In the genomic region with DNA sequence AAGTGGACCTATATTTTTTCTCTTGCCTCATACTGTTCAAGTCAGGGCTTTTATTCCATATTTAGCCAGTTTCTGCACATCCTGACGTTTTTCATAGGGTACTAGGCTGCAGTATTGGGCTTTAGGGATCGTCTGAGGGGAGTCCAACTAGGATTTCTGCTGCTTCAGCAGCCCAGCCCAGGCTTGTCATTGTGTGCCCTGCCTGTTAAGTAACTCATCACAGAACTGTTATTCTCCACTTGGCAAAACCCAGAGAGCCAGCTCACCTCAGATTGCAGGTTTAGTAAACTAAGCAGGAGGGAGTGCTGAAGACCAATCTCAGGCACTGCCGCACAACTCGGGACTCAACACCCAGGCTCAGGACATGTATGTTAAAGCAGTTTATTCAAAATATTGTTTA, we compare ENCODE assay signal across 12 cellular contexts. TPM values are rescaled to one million over a fixed set of nuclear protein-coding genes. Genes with fewer than 3 reads are reported as not detected.
DNase-seq lines count a peak whose midpoint lies in the region; FAIRE-seq and TF ChIP-seq lines count a peak whose summit lies in the region.
"Had no signal": no experiment of that assay in that cellular context is flagged by ENCODE, and none has a peak within 500 bp of the region (broad histone marks: within the 10 kb centered on the region; RNA-seq: fewer than 3 reads in every experiment).

No MANE protein-coding gene starts in this region.

- H3K79me2 ChIP-seq in neural progenitor cell (ENCODE audit: low read depth) = peaks cover 70% of the 10 kb centered on the region

- H3K4me3 Mint-ChIP-seq in HFFc6 (peak overlapping the region; percentile 92), brain (peak overlapping the region; percentile 80 to 95 (median 91)), neural progenitor cell (peak overlapping the region; percentile 10)

- H3K4me1 Mint-ChIP-seq in HFFc6 (ENCODE audit: low read depth) = peaks cover 74% of the 10 kb centered on the region
- peaks cover 69% of the 10 kb centered on the region for H3K4me1 Mint-ChIP-seq in brain
- H3K4me1 Mint-ChIP-seq in neural progenitor cell = peaks cover 43% of the 10 kb centered on the region

- H3K4me1 ChIP-seq in neural progenitor cell = peaks cover 22% of the 10 kb centered on the region

- H3K36me3 Mint-ChIP-seq in HFFc6 (ENCODE audit: low read depth) (no peaks in the 10 kb centered on the region), brain (no peaks in the 10 kb centered on the region), neural progenitor cell (no peaks in the 10 kb centered on the region)

- peaks cover 17% of the 10 kb centered on the region for H3K27me3 ChIP-seq in neural progenitor cell
- H3K27me3 ChIP-seq: cardiac muscle cell, uterus had no signal

- no peak overlapping the region for H3K4me3 ChIP-seq in neural progenitor cell
- H3K4me3 ChIP-seq: cardiac muscle cell, uterus had no signal

- H3K9me3 ChIP-seq in neural progenitor cell (ENCODE audit: low read depth) = no peaks in the 10 kb centered on the region
- H3K9me3 ChIP-seq: uterus had no signal

- H3K4me2 ChIP-seq in neural progenitor cell = peak overlapping the region; percentile 91

- H3K27me3 Mint-ChIP-seq in HFFc6 (ENCODE audit: insufficient read depth) = no peaks in the 10 kb centered on the region; the same call in 1 of the 2 replicates
- H3K27me3 Mint-ChIP-seq in brain = peaks cover 6% of the 10 kb centered on the region
- H3K27me3 Mint-ChIP-seq in neural progenitor cell (ENCODE audit: insufficient read depth, low read depth) = peaks cover 2% of the 10 kb centered on the region

- peak in 2 of 3 experiments; percentile 23 to 36 for DNase-seq in NCI-H1417 (lab: John Stamatoyannopoulos, UW)
- no peak for DNase-seq in NCI-H1417 treated with DMSO at 0.1 percent for 48 hours (lab: John Stamatoyannopoulos, UW)
- DNase-seq in HFFc6 = no peak
- DNase-seq in neural progenitor cell (ENCODE audit: low spot score) = peak; percentile 35
- no peak for DNase-seq in frontal cortex (ENCODE audit: low spot score in 2 of 2)
- no peak for DNase-seq in DMS 273 treated with DMSO at 0.1 percent for 48 hours (lab: John Stamatoyannopoulos, UW)
- no peak for DNase-seq in retina
- DNase-seq: KG1, uterus had no signal

- no peaks in the 10 kb centered on the region for H3K36me3 ChIP-seq in neural progenitor cell
- H3K36me3 ChIP-seq: cardiac muscle cell, uterus had no signal

- no peak overlapping the region for H2AFZ ChIP-seq in neural progenitor cell (replicated peaks)

- H3K27ac Mint-ChIP-seq in HFFc6 (no peak overlapping the region), brain (peak overlapping the region in 4 of 5 experiments; percentile 31 to 96 (median 44)), neural progenitor cell (no peak overlapping the region)

- TF ChIP-seq CTCF in HFFc6 (IDR thresholded peaks at IDR 0.05) (no peak), brain (conservative IDR thresholded peaks at IDR 0.05) (no peak), neural progenitor cell (IDR thresholded peaks at IDR 0.05) (no peak)

- no peak overlapping the region for H3K27ac ChIP-seq in neural progenitor cell
- H3K27ac ChIP-seq: cardiac muscle cell, uterus had no signal

- no peak overlapping the region for H3K9ac ChIP-seq in neural progenitor cell

- H3K9me3 Mint-ChIP-seq in HFFc6 (no peaks in the 10 kb centered on the region), brain (peaks cover 0 to 8% (median 2%) of the 10 kb centered on the region in 5 experiments), neural progenitor cell (no peaks in the 10 kb centered on the region)

- FAIRE-seq in frontal cortex (lab: Jason Lieb, UNC) = no peak
- FAIRE-seq: A204.1 had no signal

- H3F3A ChIP-seq in neural progenitor cell (ENCODE audit: low read depth) = peaks cover 38% of the 10 kb centered on the region

- H4K20me1 ChIP-seq in neural progenitor cell (ENCODE audit: low read depth) = peaks cover 71% of the 10 kb centered on the region

RNA-seq across cellular contexts. Expression of a gene that starts 2.8 kb away (rescaled TPM):
- 100 to 1,000 TPM; 174 to 194 (median 181) TPM for total RNA-seq in HFFc6 (2021; fragmentation: NEBNext Ultra II Directional; extraction: Animal tissue kit (Norgen Biotek cat#: 25700))
- 25.3 TPM for polyA plus RNA-seq in brain (ENCODE audit: insufficient read depth, low read depth, low replicate concordance)
- total RNA-seq in neural progenitor cell (ENCODE audit: low replicate concordance) (37.6 and 61.4 TPM in 2 replicates), frontal cortex (62.8 TPM)

Comparison
In these comparisons a context has a peak if more than half of its experiments do, and no peak if none do; other contexts are left out.
1. DNase-seq: peak in NCI-H1417 (2 of 3) and neural progenitor cell (single experiment); none in NCI-H1417 treated with DMSO at 0.1 percent for 48 hours (single experiment), HFFc6 (single experiment), frontal cortex (0 of 2), DMS 273 treated with DMSO at 0.1 percent for 48 hours (single experiment) and retina (single experiment).
2. H3K27ac Mint-ChIP-seq: peak in brain (4 of 5); none in HFFc6 (single experiment) and neural progenitor cell (single experiment).
3. H3K4me3 Mint-ChIP-seq: peak in every context shown above with its lines; median percentile 92 in HFFc6; 91 in brain; 10 in neural progenitor cell.